Comparison of ENCODE assay signal across 9 cellular contexts in genomic region chr17:38333635-38334295, GRCh38. TPM values are rescaled to one million over a fixed set of nuclear protein-coding genes. Genes with fewer than 3 reads are reported as not detected.
A peak's percentile ranks its signal among the peaks of the same experiment; 100 is the strongest.
DNase-seq lines count a peak whose midpoint lies in the region; ATAC-seq, FAIRE-seq and TF ChIP-seq lines count a peak whose summit lies in the region.
"Had no signal": no experiment of that assay in that cellular context is flagged by ENCODE, and none has a peak within 500 bp of the region (broad histone marks: within the 10 kb centered on the region; RNA-seq: fewer than 3 reads in every experiment).

No MANE protein-coding gene starts in this region.

- H3K4me1 ChIP-seq in kidney (ENCODE audit: control insufficient read depth in 1 of 2, insufficient read depth in 1 of 2, low read depth in 1 of 2, low read length in 2 of 2) (no peaks in the 10 kb centered on the region), upper lobe of right lung (no peaks in the 10 kb centered on the region)

- no peaks in the 10 kb centered on the region for H3K36me3 ChIP-seq in kidney (ENCODE audit: control insufficient read depth in 1 of 2, insufficient read depth in 2 of 2, low read length in 2 of 2)
- H3K36me3 ChIP-seq in upper lobe of right lung = no peaks in the 10 kb centered on the region

- H3K27me3 ChIP-seq in upper lobe of right lung = peaks cover 15% of the 10 kb centered on the region

- H3K4me3 ChIP-seq in kidney (ENCODE audit: low read length in 2 of 2) (no peak overlapping the region), upper lobe of right lung (no peak overlapping the region)

- H3K9ac ChIP-seq in kidney (ENCODE audit: low read length in 2 of 2) = no peak overlapping the region

- H3K9me3 ChIP-seq in kidney (ENCODE audit: control insufficient read depth in 1 of 2, low read length in 2 of 2) (no peaks in the 10 kb centered on the region), upper lobe of right lung (no peaks in the 10 kb centered on the region)

- peak; percentile 37 for ATAC-seq in upper lobe of right lung
- no peak for ATAC-seq in HG02973 (IDR thresholded peaks at IDR 0.05; ENCODE audit: unreplicated experiment)
- no peak for ATAC-seq in GM19467 (IDR thresholded peaks at IDR 0.05; ENCODE audit: unreplicated experiment)

- FAIRE-seq in kidney (lab: Jason Lieb, UNC) = no peak
- FAIRE-seq: GM18507 had no signal

- TF ChIP-seq CTCF in kidney (IDR thresholded peaks at IDR 0.05; ENCODE audit: borderline replicate concordance, extremely low read depth, insufficient read depth) (peak; percentile 31), upper lobe of right lung (IDR thresholded peaks at IDR 0.05) (peak; percentile 41)

- intact Hi-C loops in kidney (cut with DNase I) (no loop called here), upper lobe of right lung (cut with DNase I) (no loop called here)

- peak; percentile 76 for DNase-seq in activated CD4-positive, alpha-beta T cell treated with anti-CD3 and anti-CD28 coated beads for 48 hours
- no peak for DNase-seq in activated CD4-positive, alpha-beta T cell treated with anti-CD3 and anti-CD28 coated beads for 1 hour
- peak; percentile 55 for DNase-seq in NCI-H1694 (lab: John Stamatoyannopoulos, UW)
- DNase-seq in activated naive CD4-positive, alpha-beta T cell treated with Interleukin-2 at 50 U/mL for 16 hours = peak; percentile 42
- DNase-seq in kidney = peak; percentile 59
- DNase-seq in upper lobe of right lung = no peak

- no peak overlapping the region for H3K27ac ChIP-seq in kidney (ENCODE audit: low read depth in 2 of 2, low read length in 2 of 2)
- H3K27ac ChIP-seq in upper lobe of right lung = no peak overlapping the region

RNA-seq across cellular contexts. Expression of gene GPR179, which starts 10.0 kb away (rescaled TPM):
- total RNA-seq in kidney = not detected
- not detected for polyA plus RNA-seq in kidney (ENCODE audit: insufficient read depth, low read depth, low replicate concordance)
- total RNA-seq in upper lobe of right lung = 0.35 TPM

RNA-seq across cellular contexts. Expression of gene SOCS7, which starts 17.9 kb away (rescaled TPM):
- total RNA-seq in kidney (18.7 TPM), upper lobe of right lung (23.7 TPM)
- polyA plus RNA-seq in kidney (ENCODE audit: insufficient read depth, low read depth, low replicate concordance) = 2.7 TPM

RNA-seq across cellular contexts. Expression of gene MRPL45, which starts 36.8 kb away (rescaled TPM):
- total RNA-seq in kidney = 28.0 TPM
- 45.9 TPM for polyA plus RNA-seq in kidney (ENCODE audit: insufficient read depth, low read depth, low replicate concordance)
- 25.7 TPM for total RNA-seq in upper lobe of right lung

Comparison
In these comparisons a context has a peak if more than half of its experiments do, and no peak if none do; other contexts are left out.
1. DNase-seq: peak in activated CD4-positive, alpha-beta T cell treated with anti-CD3 and anti-CD28 coated beads for 48 hours (single experiment), NCI-H1694 (single experiment), activated naive CD4-positive, alpha-beta T cell treated with Interleukin-2 at 50 U/mL for 16 hours (single experiment) and kidney (single experiment); none in activated CD4-positive, alpha-beta T cell treated with anti-CD3 and anti-CD28 coated beads for 1 hour (single experiment) and upper lobe of right lung (single experiment).